8 cellular contexts compared by ENCODE assay signal in genomic region chr21:44872266-44872567, GRCh38. TPM values are rescaled to one million over a fixed set of nuclear protein-coding genes. Genes with fewer than 3 reads are reported as not detected.
DNase-seq lines count a peak whose midpoint lies in the region; ATAC-seq and TF ChIP-seq lines count a peak whose summit lies in the region.

No MANE protein-coding gene starts in this region.

- H3K4me3 ChIP-seq in AG10803 (ENCODE audit: low read length) (peak overlapping the region; percentile 89), LNCaP clone FGC (ENCODE audit: low read depth, low read length) (peak overlapping the region; percentile 91), coronary artery (peak overlapping the region; percentile 98)

- DNase-seq in AG10803 (ENCODE audit: low read depth) (no peak), LNCaP clone FGC (ENCODE audit: low read depth) (no peak), coronary artery (ENCODE audit: low spot score) (no peak), natural killer cell (no peak), NCI-H2107 treated with DMSO at 0.1 percent for 48 hours (lab: John Stamatoyannopoulos, UW; ENCODE audit: unreplicated experiment) (no peak), GM10248 (ENCODE audit: extremely low spot score) (no peak), NCI-H526 (lab: John Stamatoyannopoulos, UW) (no peak)

- no peak for ATAC-seq in natural killer cell
- no peak for ATAC-seq in HG02885 (IDR thresholded peaks at IDR 0.05; ENCODE audit: poor library complexity, unreplicated experiment)

- H3K36me3 Mint-ChIP-seq in natural killer cell: no peaks in the 10 kb centered on the region

- H3K4me1 Mint-ChIP-seq in natural killer cell: peaks cover 61 to 64% of the 10 kb centered on the region in 2 donors

- intact Hi-C loops in natural killer cell (cut with micrococcal nuclease): no loop called here

- H3K9me3 Mint-ChIP-seq in natural killer cell: no peaks in the 10 kb centered on the region

- peak overlapping the region; percentile 92 to 93 for H3K27ac Mint-ChIP-seq in natural killer cell

- POLR2A ChIA-PET in GM10248 (lab: Yijun Ruan, JAX): no interaction called here

- TF ChIP-seq CTCF in AG10803 (conservative IDR thresholded peaks at IDR 0.05; ENCODE audit: low read length) (no peak; the same call in 1 of the 2 replicates), LNCaP clone FGC (IDR thresholded peaks at IDR 0.05; ENCODE audit: control insufficient read depth, extremely low read depth, insufficient read depth) (peak; percentile 23; the same call in 1 of the 2 replicates), coronary artery (IDR thresholded peaks at IDR 0.05) (no peak), natural killer cell (IDR thresholded peaks at IDR 0.05) (no peak), GM10248 (IDR thresholded peaks at IDR 0.05; ENCODE audit: control extremely low read depth, extremely low read depth, low read depth, missing control alignments) (no peak)

- no peaks in the 10 kb centered on the region for H3K27me3 Mint-ChIP-seq in natural killer cell (ENCODE audit: low read depth in 2 of 2)

- CTCF ChIA-PET in GM10248 (lab: Yijun Ruan, JAX): interaction anchor here (1.3 to 2.6 kb wide), 4 partner anchors 12 to 78 kb away, joined by 3 to 9 read pairs (median 5); no protein-coding TSS in a partner anchor

- peak overlapping the region; percentile 94 for H3K4me3 Mint-ChIP-seq in natural killer cell

- H3K27ac ChIP-seq in coronary artery: peak overlapping the region; percentile 95 to 97

RNA-seq across cellular contexts. Expression of gene PTTG1IP, which starts 1.3 kb away (rescaled TPM):
- 100 to 1,000 TPM in 2 of 3 donors, 10 to 100 TPM in 1; 96.8 to 144 (median 126) TPM for total RNA-seq in natural killer cell

RNA-seq across cellular contexts. Expression of gene ITGB2, which starts 48.5 kb away (rescaled TPM):
- total RNA-seq in natural killer cell: 1,000 to 10,000 TPM; 1,223 to 1,393 (median 1,250) TPM

RNA-seq across cellular contexts. Expression of gene SUMO3, which starts 54.4 kb away (rescaled TPM):
- 10 to 100 TPM; 64.0 to 70.1 (median 65.2) TPM for total RNA-seq in natural killer cell
